ENCODE assay signal across 2 cellular contexts in genomic region chr12:122984612-122985358, GRCh38.
TF ChIP-seq lines count a peak whose summit lies in the region.

No MANE protein-coding gene starts in this region.

TF ChIP-seq in Ishikawa, 13 proteins besides CTCF, POLR2A, EP300 and RAD21:
- TF ChIP-seq EGR1 (IDR thresholded peaks at IDR 0.05) (0 out of 2 replicates have a peak, but pooled peaks have one; percentile 19), CEBPB (IDR thresholded peaks at IDR 0.05) (no peak)

TF ChIP-seq in K562, 482 proteins besides CTCF, POLR2A, EP300 and RAD21 (continues in another document):
- TF ChIP-seq CSDE1 (IDR thresholded peaks at IDR 0.05), result no peak
- TF ChIP-seq ZBTB1 (CRISPR knock-in tag; IDR thresholded peaks at IDR 0.05; ENCODE audit: borderline replicate concordance, low read depth), result no peak
- peak; percentile 19; the same call in 1 of the 2 replicates for TF ChIP-seq MAX (CRISPR knock-in tag; IDR thresholded peaks at IDR 0.05)
- no peak for TF ChIP-seq ZNF197 (CRISPR knock-in tag; IDR thresholded peaks at IDR 0.05; ENCODE audit: low read depth)
- 0 out of 2 replicates have a peak, but pooled peaks have one; percentile 10 for TF ChIP-seq TFAP4 (CRISPR knock-in tag; IDR thresholded peaks at IDR 0.05; ENCODE audit: borderline replicate concordance)
- TF ChIP-seq RAD51 (IDR thresholded peaks at IDR 0.05; ENCODE audit: borderline replicate concordance, low read depth), result no peak
- peak in 1 of 3 experiments; percentile 24; a peak in 1 of 6 replicates for TF ChIP-seq ZBTB11 (CRISPR knock-in tag; IDR thresholded peaks at IDR 0.05)
- no peak for TF ChIP-seq TSHZ1 (CRISPR knock-in tag; IDR thresholded peaks at IDR 0.05)
- TF ChIP-seq ATF6 (CRISPR knock-in tag; IDR thresholded peaks at IDR 0.05), result no peak
- no peak for TF ChIP-seq CEBPG (CRISPR knock-in tag; IDR thresholded peaks at IDR 0.05)
- no peak; a peak in 1 of 4 replicates for TF ChIP-seq CEBPG (tag; conservative IDR thresholded peaks at IDR 0.05 in 1 of 2, IDR thresholded peaks at IDR 0.05 in 1 of 2)
- TF ChIP-seq TAF9B (IDR thresholded peaks at IDR 0.05; ENCODE audit: partially characterized antibody), result no peak
- TF ChIP-seq ELF4 (CRISPR knock-in tag; IDR thresholded peaks at IDR 0.05), result no peak
- no peak for TF ChIP-seq TEAD2 (tag; IDR thresholded peaks at IDR 0.05)
- no peak for TF ChIP-seq ZNF639 (CRISPR knock-in tag; conservative IDR thresholded peaks at IDR 0.05 in 1 of 2, IDR thresholded peaks at IDR 0.05 in 1 of 2)
- TF ChIP-seq ZNF165 (CRISPR knock-in tag; IDR thresholded peaks at IDR 0.05; ENCODE audit: borderline replicate concordance), result no peak
- no peak for TF ChIP-seq ETV1 (tag; conservative IDR thresholded peaks at IDR 0.05; ENCODE audit: low read depth)
- TF ChIP-seq ATF7 (IDR thresholded peaks at IDR 0.05), result 0 out of 2 replicates have a peak, but pooled peaks have one; percentile 4
- TF ChIP-seq ZNF239 (CRISPR knock-in tag; IDR thresholded peaks at IDR 0.05), result no peak
- TF ChIP-seq MNT (conservative IDR thresholded peaks at IDR 0.05), result no peak
- TF ChIP-seq ZEB2 (IDR thresholded peaks at IDR 0.05), result no peak
- no peak for TF ChIP-seq CCNT2 (IDR thresholded peaks at IDR 0.05; ENCODE audit: borderline replicate concordance, extremely low read depth, insufficient read length, low read depth, low read length)
- TF ChIP-seq HNRNPH1 (optimal IDR thresholded peaks at IDR 0.05; ENCODE audit: low read depth, low read length), result no peak
- TF ChIP-seq PHTF2 (CRISPR knock-in tag; IDR thresholded peaks at IDR 0.05), result no peak
- no peak for TF ChIP-seq ZBTB33 (CRISPR knock-in tag; IDR thresholded peaks at IDR 0.05)
- TF ChIP-seq ZNF318 (IDR thresholded peaks at IDR 0.05; ENCODE audit: borderline replicate concordance in 1 of 2, low read depth in 1 of 2), result no peak
- no peak for TF ChIP-seq ZNF124 (CRISPR knock-in tag; IDR thresholded peaks at IDR 0.05)
- TF ChIP-seq ZFX (CRISPR knock-in tag; IDR thresholded peaks at IDR 0.05), result peak; percentile 56
- no peak for TF ChIP-seq ZBTB8A (IDR thresholded peaks at IDR 0.05; ENCODE audit: partially characterized antibody)
- peak; percentile 70 for TF ChIP-seq ELF1 (tag; IDR thresholded peaks at IDR 0.05)
- no peak for TF ChIP-seq CXXC5 (CRISPR knock-in tag; IDR thresholded peaks at IDR 0.05)
